In genomic region chr17:5049314-5049819, GRCh38 we compare ENCODE assay signal across 11 cellular contexts. TPM values are rescaled to one million over a fixed set of nuclear protein-coding genes. Genes with fewer than 3 reads are reported as not detected.
DNase-seq lines count a peak whose midpoint lies in the region; ATAC-seq, FAIRE-seq and TF ChIP-seq lines count a peak whose summit lies in the region.
"Had no signal": no experiment of that assay in that cellular context is flagged by ENCODE, and none has a peak within 500 bp of the region (broad histone marks: within the 10 kb centered on the region; RNA-seq: fewer than 3 reads in every experiment).

No MANE protein-coding gene starts in this region.

- peak overlapping the region; percentile 37; the same call in 1 of the 2 replicates for H2AFZ ChIP-seq in SK-N-SH (ENCODE audit: low read depth)

- H3K36me3 Mint-ChIP-seq in stimulated activated naive B cell treated with anti-CD40 and anti-IgM and Interleukin-4, amounts not matched to agents 10 μg/mL and 1 μg/mL and 100 μg/mL, for 72 hours = no peaks in the 10 kb centered on the region

- TF ChIP-seq POLR2A in erythroblast (IDR thresholded peaks at IDR 0.05; ENCODE audit: low read length) (no peak), H54 (IDR thresholded peaks at IDR 0.05; ENCODE audit: low read depth, low read length) (no peak)

- H3K9me2 ChIP-seq in SK-N-SH = no peaks in the 10 kb centered on the region

- no peaks in the 10 kb centered on the region for H4K20me1 ChIP-seq in SK-N-SH (ENCODE audit: insufficient read depth)

- H3K4me2 ChIP-seq in SK-N-SH = no peak overlapping the region

- H3K9ac ChIP-seq in SK-N-SH (no peak overlapping the region), liver (ENCODE audit: low read depth in 1 of 2, low read length in 2 of 2) (no peak overlapping the region)

- peak overlapping the region; percentile 86 for H3K27ac Mint-ChIP-seq in stimulated activated naive B cell treated with anti-CD40 and anti-IgM and Interleukin-4, amounts not matched to agents 10 μg/mL and 1 μg/mL and 100 μg/mL, for 72 hours

- no peak for TF ChIP-seq CTCF in SK-N-SH (IDR thresholded peaks at IDR 0.05)
- TF ChIP-seq CTCF in liver (IDR thresholded peaks at IDR 0.05; ENCODE audit: low read depth, low read length, missing input control) = no peak

- H3K4me1 ChIP-seq in SK-N-SH (ENCODE audit: control insufficient read depth in 1 of 2, insufficient read depth in 2 of 2, low read depth in 1 of 2, low read length in 1 of 2) (peaks cover 0 to 2% of the 10 kb centered on the region in 2 experiments; a peak in 1 of 4 replicates), liver (ENCODE audit: control insufficient read depth in 4 of 4, insufficient read depth in 4 of 4, low read length in 3 of 4) (no peaks in the 10 kb centered on the region)

- DNase-seq in SK-N-SH = no peak
- peak; percentile 82 for DNase-seq in activated effector memory CD4-positive, alpha-beta T cell treated with anti-CD3 and anti-CD28 coated beads, Interleukin-2, amount 50 U/mL, for 16 hours
- no peak for DNase-seq in stimulated activated naive B cell treated with anti-CD40 and anti-IgM and Interleukin-4, amounts not matched to agents 10 μg/mL and 1 μg/mL and 100 μg/mL, for 72 hours
- DNase-seq in erythroblast (lab: John Stamatoyannopoulos, UW) = no peak
- DNase-seq in H54 (ENCODE audit: insufficient read length, low spot score) = no peak
- no peak for DNase-seq in sciatic nerve (ENCODE audit: low spot score)
- no peak for DNase-seq in NCI-H2196 treated with DMSO at 0.1 percent for 48 hours (lab: John Stamatoyannopoulos, UW; ENCODE audit: unreplicated experiment)
- DNase-seq: occipital lobe, PC-3 had no signal

- H3K4me3 ChIP-seq in SK-N-SH (ENCODE audit: low read depth in 2 of 2, low read length in 1 of 2) = no peak overlapping the region
- H3K4me3 ChIP-seq in liver (ENCODE audit: low read depth in 1 of 3, low read length in 3 of 3) = no peak overlapping the region

- H3K9me3 Mint-ChIP-seq in stimulated activated naive B cell treated with anti-CD40 and anti-IgM and Interleukin-4, amounts not matched to agents 10 μg/mL and 1 μg/mL and 100 μg/mL, for 72 hours = no peaks in the 10 kb centered on the region

- FAIRE-seq in H54 (lab: Jason Lieb, UNC) = no peak
- FAIRE-seq: colon had no signal

- no peak for TF ChIP-seq EP300 in SK-N-SH (IDR thresholded peaks at IDR 0.05; ENCODE audit: borderline replicate concordance in 1 of 2, low read depth in 1 of 2, low read length in 1 of 2)

- H3K27me3 ChIP-seq in SK-N-SH (ENCODE audit: insufficient read depth) = no peaks in the 10 kb centered on the region
- H3K27me3 ChIP-seq in liver (ENCODE audit: control insufficient read depth in 4 of 4, insufficient read depth in 4 of 4, low read length in 3 of 4) = no peaks in the 10 kb centered on the region

- peak overlapping the region in 1 of 2 donors; percentile 12 for H3K4me3 Mint-ChIP-seq in stimulated activated naive B cell treated with anti-CD40 and anti-IgM and Interleukin-4, amounts not matched to agents 10 μg/mL and 1 μg/mL and 100 μg/mL, for 72 hours

- H3K36me3 ChIP-seq in SK-N-SH (replicated peaks in 1 of 2; ENCODE audit: control insufficient read depth in 1 of 2, insufficient read depth in 2 of 2, low read length in 1 of 2) (no peaks in the 10 kb centered on the region), liver (ENCODE audit: control insufficient read depth in 4 of 4, insufficient read depth in 3 of 4, low read depth in 1 of 4, low read length in 3 of 4) (no peaks in the 10 kb centered on the region)

- CTCF ChIA-PET in SK-N-SH (lab: Yijun Ruan, JAX) = interaction anchor here (0.9 to 1.8 kb wide), 4 partner anchors 12 to 62 kb away, joined by 3 to 12 read pairs (median 4); partner anchors contain the start of gene CAMTA2

- H3K4me1 Mint-ChIP-seq in stimulated activated naive B cell treated with anti-CD40 and anti-IgM and Interleukin-4, amounts not matched to agents 10 μg/mL and 1 μg/mL and 100 μg/mL, for 72 hours = peaks cover 25 to 66% of the 10 kb centered on the region in 2 donors

- no peaks in the 10 kb centered on the region for H3K79me2 ChIP-seq in SK-N-SH (ENCODE audit: insufficient read depth)

- intact Hi-C loops in sciatic nerve (cut with DNase I) = no loop called here

- H3K9me3 ChIP-seq in SK-N-SH = no peaks in the 10 kb centered on the region
- no peaks in the 10 kb centered on the region for H3K9me3 ChIP-seq in liver (ENCODE audit: control insufficient read depth in 4 of 4, low read length in 3 of 4)

- POLR2A ChIA-PET in SK-N-SH (lab: Yijun Ruan, JAX) = no interaction called here

- H3K27ac ChIP-seq in SK-N-SH (ENCODE audit: low read depth in 2 of 2, low read length in 1 of 2) (peak overlapping the region in 1 of 2 experiments; percentile 12; a peak in 1 of 4 replicates), liver (ENCODE audit: low read depth in 1 of 2, low read length in 2 of 2) (peak overlapping the region; percentile 25 to 27)

- H3F3A ChIP-seq in SK-N-SH (replicated peaks; ENCODE audit: insufficient read depth) = no peaks in the 10 kb centered on the region

- TF ChIP-seq RAD21 in SK-N-SH (IDR thresholded peaks at IDR 0.05; ENCODE audit: low read length) = no peak
- TF ChIP-seq RAD21 in liver (IDR thresholded peaks at IDR 0.05) = no peak

- H3K27me3 Mint-ChIP-seq in stimulated activated naive B cell treated with anti-CD40 and anti-IgM and Interleukin-4, amounts not matched to agents 10 μg/mL and 1 μg/mL and 100 μg/mL, for 72 hours = no peaks in the 10 kb centered on the region

- 70% methylated on average over 5 of the region's 5 CpGs for WGBS in SK-N-SH (ENCODE audit: low lambda C conversion rate)
- 79% methylated on average over 5 of the region's 5 CpGs for whole genome bisulfite sequencing in liver

- peak; percentile 87 to 89 for ATAC-seq in stimulated activated naive B cell treated with anti-CD40 and anti-IgM and Interleukin-4, amounts not matched to agents 10 μg/mL and 1 μg/mL and 100 μg/mL, for 72 hours (replicated peaks)
- ATAC-seq in sciatic nerve = no peak
- ATAC-seq: PC-3 had no signal

TF ChIP-seq in SK-N-SH, 30 proteins besides CTCF, POLR2A, EP300 and RAD21 (continues in another document):
- TF ChIP-seq RFX5 (IDR thresholded peaks at IDR 0.05; ENCODE audit: low read length) (no peak), MEF2A (IDR thresholded peaks at IDR 0.05; ENCODE audit: borderline replicate concordance, low read depth) (no peak), EZH2phosphoT487 (IDR thresholded peaks at IDR 0.05; ENCODE audit: borderline replicate concordance, low read depth) (no peak), FOXJ3 (CRISPR knock-in tag; IDR thresholded peaks at IDR 0.05) (no peak), RXRA (IDR thresholded peaks at IDR 0.05; ENCODE audit: borderline replicate concordance, low read depth) (no peak), FOXM1 (IDR thresholded peaks at IDR 0.05; ENCODE audit: low read depth) (no peak), MAX (IDR thresholded peaks at IDR 0.05; ENCODE audit: low read depth) (no peak), GATA2 (CRISPR knock-in tag; IDR thresholded peaks at IDR 0.05) (no peak)

TF ChIP-seq in liver, 16 proteins besides CTCF, POLR2A, EP300 and RAD21:
- TF ChIP-seq EGR1 (IDR thresholded peaks at IDR 0.05; ENCODE audit: low read depth in 2 of 2) = no peak
- peak; percentile 8 for TF ChIP-seq NR2F2 (IDR thresholded peaks at IDR 0.05)
- TF ChIP-seq, protein P1, sequence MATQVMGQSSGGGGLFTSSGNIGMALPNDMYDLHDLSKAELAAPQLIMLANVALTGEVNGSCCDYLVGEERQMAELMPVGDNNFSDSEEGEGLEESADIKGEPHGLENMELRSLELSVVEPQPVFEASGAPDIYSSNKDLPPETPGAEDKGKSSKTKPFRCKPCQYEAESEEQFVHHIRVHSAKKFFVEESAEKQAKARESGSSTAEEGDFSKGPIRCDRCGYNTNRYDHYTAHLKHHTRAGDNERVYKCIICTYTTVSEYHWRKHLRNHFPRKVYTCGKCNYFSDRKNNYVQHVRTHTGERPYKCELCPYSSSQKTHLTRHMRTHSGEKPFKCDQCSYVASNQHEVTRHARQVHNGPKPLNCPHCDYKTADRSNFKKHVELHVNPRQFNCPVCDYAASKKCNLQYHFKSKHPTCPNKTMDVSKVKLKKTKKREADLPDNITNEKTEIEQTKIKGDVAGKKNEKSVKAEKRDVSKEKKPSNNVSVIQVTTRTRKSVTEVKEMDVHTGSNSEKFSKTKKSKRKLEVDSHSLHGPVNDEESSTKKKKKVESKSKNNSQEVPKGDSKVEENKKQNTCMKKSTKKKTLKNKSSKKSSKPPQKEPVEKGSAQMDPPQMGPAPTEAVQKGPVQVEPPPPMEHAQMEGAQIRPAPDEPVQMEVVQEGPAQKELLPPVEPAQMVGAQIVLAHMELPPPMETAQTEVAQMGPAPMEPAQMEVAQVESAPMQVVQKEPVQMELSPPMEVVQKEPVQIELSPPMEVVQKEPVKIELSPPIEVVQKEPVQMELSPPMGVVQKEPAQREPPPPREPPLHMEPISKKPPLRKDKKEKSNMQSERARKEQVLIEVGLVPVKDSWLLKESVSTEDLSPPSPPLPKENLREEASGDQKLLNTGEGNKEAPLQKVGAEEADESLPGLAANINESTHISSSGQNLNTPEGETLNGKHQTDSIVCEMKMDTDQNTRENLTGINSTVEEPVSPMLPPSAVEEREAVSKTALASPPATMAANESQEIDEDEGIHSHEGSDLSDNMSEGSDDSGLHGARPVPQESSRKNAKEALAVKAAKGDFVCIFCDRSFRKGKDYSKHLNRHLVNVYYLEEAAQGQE (IDR thresholded peaks at IDR 0.05) = peak; percentile 59
- TF ChIP-seq MAX (IDR thresholded peaks at IDR 0.05) = no peak

RNA-seq across cellular contexts. Expression of gene SLC52A1, which starts 14.1 kb away (rescaled TPM):
- polyA plus RNA-seq in SK-N-SH (2012; rRNA removed) = 0.49 and 0.55 TPM in 2 replicates
- polyA plus RNA-seq in SK-N-SH (2012; cell fraction: cytosol; rRNA removed) = 0.15 and 0.22 TPM in 2 replicates
- polyA plus RNA-seq in SK-N-SH (2012; cell fraction: nucleus; rRNA removed) = 1.6 TPM in 2 replicates
- under 1 TPM in 1 of 2 donors, not detected in 1; 0.28 TPM for total RNA-seq in liver
- polyA plus RNA-seq in liver = under 1 TPM; 0.08 to 0.11 TPM
- not detected for total RNA-seq in sciatic nerve
- total RNA-seq: occipital lobe, PC-3 had no signal

RNA-seq across cellular contexts. Expression of gene ZFP3, which starts 28.9 kb away (rescaled TPM):
- polyA plus RNA-seq in SK-N-SH (2012; rRNA removed) = 1.5 and 2.3 TPM in 2 replicates
- polyA plus RNA-seq in SK-N-SH (2012; cell fraction: cytosol; rRNA removed) = 1.9 and 2.2 TPM in 2 replicates
- polyA plus RNA-seq in SK-N-SH (2012; cell fraction: nucleus; rRNA removed) = 1.2 and 2.7 TPM in 2 replicates
- total RNA-seq in liver = 1 to 10 TPM; 1.6 TPM
- polyA plus RNA-seq in liver = under 1 TPM; 0.46 to 0.56 TPM
- 6.6 TPM for total RNA-seq in sciatic nerve

RNA-seq across cellular contexts. Expression of gene KIF1C, which starts 51.6 kb away (rescaled TPM):
- 36.7 and 58.2 TPM in 2 replicates for polyA plus RNA-seq in SK-N-SH (2012; rRNA removed)
- polyA plus RNA-seq in SK-N-SH (2012; cell fraction: cytosol; rRNA removed) = 51.2 and 53.6 TPM in 2 replicates
- 69.6 and 72.0 TPM in 2 replicates for polyA plus RNA-seq in SK-N-SH (2012; cell fraction: nucleus; rRNA removed)
- total RNA-seq in liver = 10 to 100 TPM; 19.7 to 62.2 TPM
- polyA plus RNA-seq in liver = 10 to 100 TPM; 10.4 to 53.8 TPM
- 143 TPM for total RNA-seq in sciatic nerve

RNA-seq across cellular contexts. Expression of gene INCA1, which starts 52.0 kb away (rescaled TPM):
- polyA plus RNA-seq in SK-N-SH (2012; rRNA removed) (1.2 and 1.3 TPM in 2 replicates), liver (under 1 TPM; 0.68 to 0.75 TPM)
- 0.64 TPM in 2 replicates for polyA plus RNA-seq in SK-N-SH (2012; cell fraction: cytosol; rRNA removed)
- 6.1 and 7.0 TPM in 2 replicates for polyA plus RNA-seq in SK-N-SH (2012; cell fraction: nucleus; rRNA removed)
- total RNA-seq in liver (under 1 TPM; 0.28 to 0.42 TPM), sciatic nerve (1.6 TPM)
- total RNA-seq: PC-3 had no signal
